In the genomic region with DNA sequence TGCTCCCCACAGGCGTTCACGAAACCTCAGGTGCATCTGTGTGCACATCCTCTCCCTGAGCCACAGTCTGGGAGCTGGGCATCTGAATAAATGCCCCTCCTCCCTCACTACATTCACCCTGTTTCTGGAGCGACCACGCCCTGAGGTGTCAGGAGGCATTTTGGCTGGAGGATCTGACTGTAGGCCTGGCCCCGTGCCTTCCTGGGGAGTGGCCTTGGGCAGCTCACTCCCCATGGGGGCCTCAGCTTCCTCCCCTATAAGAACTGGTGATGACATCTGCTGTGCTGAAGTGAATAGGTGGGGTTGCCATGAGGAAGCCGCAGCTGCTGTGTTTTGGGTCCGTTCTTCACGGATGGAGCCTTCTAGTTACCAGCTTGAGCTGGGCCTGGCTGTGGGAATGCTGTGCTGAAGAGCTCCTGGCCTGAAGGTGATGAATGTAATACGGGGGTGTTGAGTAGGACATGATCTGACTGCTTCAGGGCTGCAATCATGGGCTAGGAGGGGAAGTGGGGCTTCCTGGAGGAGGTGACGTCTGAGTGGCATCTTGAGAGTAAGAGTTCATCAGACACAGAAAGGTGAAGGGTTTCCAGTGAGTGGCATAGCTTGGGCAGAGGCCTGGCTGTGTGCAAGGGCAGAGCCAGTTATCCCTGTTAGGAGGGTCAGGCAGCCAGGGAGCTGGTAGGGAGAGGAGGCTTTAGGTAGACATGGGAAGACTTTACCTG, we compare ENCODE assay signal across 1 cellular context.
TF ChIP-seq lines count a peak whose summit lies in the region.

No MANE protein-coding gene starts in this region.

TF ChIP-seq in GM12878, 131 proteins besides CTCF, POLR2A, EP300 and RAD21 (continued from another document):
- TF ChIP-seq CEBPB (IDR thresholded peaks at IDR 0.05; ENCODE audit: borderline replicate concordance in 1 of 2, low read depth in 2 of 2, low read length in 2 of 2) (no peak), CHD1 (IDR thresholded peaks at IDR 0.05; ENCODE audit: low read depth, low read length) (no peak), RFX5 (IDR thresholded peaks at IDR 0.05; ENCODE audit: low read depth, low read length) (no peak), NRF1 (conservative IDR thresholded peaks at IDR 0.05; ENCODE audit: low read depth, low read length) (no peak), SMC3 (IDR thresholded peaks at IDR 0.05; ENCODE audit: borderline replicate concordance, low read length) (no peak), SRF (IDR thresholded peaks at IDR 0.05; ENCODE audit: low read depth in 2 of 2, low read length in 2 of 2) (no peak), HDGF (IDR thresholded peaks at IDR 0.05) (no peak), ASH2L (IDR thresholded peaks at IDR 0.05; ENCODE audit: borderline replicate concordance, low read depth) (no peak), PML (IDR thresholded peaks at IDR 0.05; ENCODE audit: low read length) (no peak), TARDBP (IDR thresholded peaks at IDR 0.05; ENCODE audit: borderline replicate concordance) (no peak), MTA2 (IDR thresholded peaks at IDR 0.05; ENCODE audit: low read depth) (no peak)
- TF ChIP-seq, protein P1, sequence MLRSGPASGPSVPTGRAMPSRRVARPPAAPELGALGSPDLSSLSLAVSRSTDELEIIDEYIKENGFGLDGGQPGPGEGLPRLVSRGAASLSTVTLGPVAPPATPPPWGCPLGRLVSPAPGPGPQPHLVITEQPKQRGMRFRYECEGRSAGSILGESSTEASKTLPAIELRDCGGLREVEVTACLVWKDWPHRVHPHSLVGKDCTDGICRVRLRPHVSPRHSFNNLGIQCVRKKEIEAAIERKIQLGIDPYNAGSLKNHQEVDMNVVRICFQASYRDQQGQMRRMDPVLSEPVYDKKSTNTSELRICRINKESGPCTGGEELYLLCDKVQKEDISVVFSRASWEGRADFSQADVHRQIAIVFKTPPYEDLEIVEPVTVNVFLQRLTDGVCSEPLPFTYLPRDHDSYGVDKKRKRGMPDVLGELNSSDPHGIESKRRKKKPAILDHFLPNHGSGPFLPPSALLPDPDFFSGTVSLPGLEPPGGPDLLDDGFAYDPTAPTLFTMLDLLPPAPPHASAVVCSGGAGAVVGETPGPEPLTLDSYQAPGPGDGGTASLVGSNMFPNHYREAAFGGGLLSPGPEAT (IDR thresholded peaks at IDR 0.05; ENCODE audit: low read depth), result no peak
- TF ChIP-seq, protein P2, sequence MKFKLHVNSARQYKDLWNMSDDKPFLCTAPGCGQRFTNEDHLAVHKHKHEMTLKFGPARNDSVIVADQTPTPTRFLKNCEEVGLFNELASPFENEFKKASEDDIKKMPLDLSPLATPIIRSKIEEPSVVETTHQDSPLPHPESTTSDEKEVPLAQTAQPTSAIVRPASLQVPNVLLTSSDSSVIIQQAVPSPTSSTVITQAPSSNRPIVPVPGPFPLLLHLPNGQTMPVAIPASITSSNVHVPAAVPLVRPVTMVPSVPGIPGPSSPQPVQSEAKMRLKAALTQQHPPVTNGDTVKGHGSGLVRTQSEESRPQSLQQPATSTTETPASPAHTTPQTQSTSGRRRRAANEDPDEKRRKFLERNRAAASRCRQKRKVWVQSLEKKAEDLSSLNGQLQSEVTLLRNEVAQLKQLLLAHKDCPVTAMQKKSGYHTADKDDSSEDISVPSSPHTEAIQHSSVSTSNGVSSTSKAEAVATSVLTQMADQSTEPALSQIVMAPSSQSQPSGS (IDR thresholded peaks at IDR 0.05; ENCODE audit: low read length), result no peak
